ENCODE assay signal across 9 cellular contexts in genomic region chr7:97499204-97499603, GRCh38.
A peak's percentile ranks its signal among the peaks of the same experiment; 100 is the strongest.
DNase-seq lines count a peak whose midpoint lies in the region; ATAC-seq and TF ChIP-seq lines count a peak whose summit lies in the region.
"Had no signal": no experiment of that assay in that cellular context is flagged by ENCODE, and none has a peak within 500 bp of the region (broad histone marks: within the 10 kb centered on the region; RNA-seq: fewer than 3 reads in every experiment).

No MANE protein-coding gene starts in this region.

- no peak overlapping the region for H3K4me3 Mint-ChIP-seq in T-helper 2 cell treated with Interferon-gamma antibody and Interleukin-4, amounts not matched to agents 5 μg/mL and 100 μg/mL, for 36 hours
- H3K4me3 Mint-ChIP-seq: stimulated activated naive CD8-positive, alpha-beta T cell treated with anti-CD3 and anti-CD28 coated beads, Interleukin-15, Interleukin-2, amounts not matched to agents 100 ng/mL and 50 ng/mL, for 24 hours had no signal

- no peaks in the 10 kb centered on the region for H3K9me3 ChIP-seq in NT2/D1 (ENCODE audit: insufficient read depth, low read length)

- H3K4me1 Mint-ChIP-seq in T-helper 2 cell treated with Interferon-gamma antibody and Interleukin-4, amounts not matched to agents 5 μg/mL and 100 μg/mL, for 36 hours (ENCODE audit: low read depth), result no peaks in the 10 kb centered on the region

- no peaks in the 10 kb centered on the region for H3K36me3 Mint-ChIP-seq in T-helper 2 cell treated with Interferon-gamma antibody and Interleukin-4, amounts not matched to agents 5 μg/mL and 100 μg/mL, for 36 hours (ENCODE audit: low read depth)

- H3K27ac Mint-ChIP-seq in T-helper 2 cell treated with Interferon-gamma antibody and Interleukin-4, amounts not matched to agents 5 μg/mL and 100 μg/mL, for 36 hours, result no peak overlapping the region
- H3K27ac Mint-ChIP-seq: stimulated activated naive CD8-positive, alpha-beta T cell treated with anti-CD3 and anti-CD28 coated beads, Interleukin-15, Interleukin-2, amounts not matched to agents 100 ng/mL and 50 ng/mL, for 24 hours had no signal

- ATAC-seq in HG02981 (IDR thresholded peaks at IDR 0.05; ENCODE audit: unreplicated experiment), result peak; percentile 73

- no peak for TF ChIP-seq CTCF in AG10803 (conservative IDR thresholded peaks at IDR 0.05; ENCODE audit: low read length)
- peak; percentile 68 for TF ChIP-seq CTCF in GM12873 (IDR thresholded peaks at IDR 0.05; ENCODE audit: insufficient read depth, low read depth, low read length, missing control alignments)
- TF ChIP-seq CTCF in epithelial cell of proximal tubule (conservative IDR thresholded peaks at IDR 0.05; ENCODE audit: low read depth, low read length), result peak; percentile 77

- no peak overlapping the region for H3K9ac ChIP-seq in NT2/D1 (ENCODE audit: insufficient read length, low read depth)

- DNase-seq in AG10803 (ENCODE audit: low read depth) (peak; percentile 3), NT2/D1 (ENCODE audit: low read depth, low spot score) (peak; percentile 39), epithelial cell of proximal tubule (ENCODE audit: low read depth) (peak; percentile 9), renal cortical epithelial cell (ENCODE audit: low read depth) (peak; percentile 42), NCI-H526 treated with DMSO at 0.1 percent for 48 hours (lab: John Stamatoyannopoulos, UW) (no peak)
- DNase-seq in T-helper 2 cell treated with Interferon-gamma antibody and Interleukin-4, amounts not matched to agents 5 μg/mL and 100 μg/mL, for 36 hours (ENCODE audit: low spot score), result no peak

- H3K4me3 ChIP-seq in AG10803 (ENCODE audit: low read length) (no peak overlapping the region), NT2/D1 (ENCODE audit: insufficient read length, low read depth) (no peak overlapping the region), epithelial cell of proximal tubule (ENCODE audit: low read depth, low read length) (no peak overlapping the region)

- H3K4me1 ChIP-seq in NT2/D1 (ENCODE audit: insufficient read depth, insufficient read length), result no peaks in the 10 kb centered on the region

- no peaks in the 10 kb centered on the region for H3K27me3 Mint-ChIP-seq in T-helper 2 cell treated with Interferon-gamma antibody and Interleukin-4, amounts not matched to agents 5 μg/mL and 100 μg/mL, for 36 hours (ENCODE audit: low read depth)
- H3K27me3 Mint-ChIP-seq: stimulated activated naive CD8-positive, alpha-beta T cell treated with anti-CD3 and anti-CD28 coated beads, Interleukin-15, Interleukin-2, amounts not matched to agents 100 ng/mL and 50 ng/mL, for 24 hours had no signal

- H3K27me3 ChIP-seq in NT2/D1 (ENCODE audit: insufficient read depth, insufficient read length), result no peaks in the 10 kb centered on the region

- no peaks in the 10 kb centered on the region for H3K36me3 ChIP-seq in NT2/D1 (ENCODE audit: insufficient read depth, insufficient read length, low read length)

- H3K9me3 Mint-ChIP-seq in T-helper 2 cell treated with Interferon-gamma antibody and Interleukin-4, amounts not matched to agents 5 μg/mL and 100 μg/mL, for 36 hours, result no peaks in the 10 kb centered on the region
- H3K9me3 Mint-ChIP-seq: stimulated activated naive CD8-positive, alpha-beta T cell treated with anti-CD3 and anti-CD28 coated beads, Interleukin-15, Interleukin-2, amounts not matched to agents 100 ng/mL and 50 ng/mL, for 24 hours had no signal

Comparison
In these comparisons a context has a peak if more than half of its experiments do, and no peak if none do; other contexts are left out.
1. DNase-seq: peak in AG10803 (single experiment), NT2/D1 (single experiment), epithelial cell of proximal tubule (single experiment) and renal cortical epithelial cell (single experiment); none in T-helper 2 cell treated with Interferon-gamma antibody and Interleukin-4, amounts not matched to agents 5 μg/mL and 100 μg/mL, for 36 hours (single experiment) and NCI-H526 treated with DMSO at 0.1 percent for 48 hours (single experiment).